In the genomic region with DNA sequence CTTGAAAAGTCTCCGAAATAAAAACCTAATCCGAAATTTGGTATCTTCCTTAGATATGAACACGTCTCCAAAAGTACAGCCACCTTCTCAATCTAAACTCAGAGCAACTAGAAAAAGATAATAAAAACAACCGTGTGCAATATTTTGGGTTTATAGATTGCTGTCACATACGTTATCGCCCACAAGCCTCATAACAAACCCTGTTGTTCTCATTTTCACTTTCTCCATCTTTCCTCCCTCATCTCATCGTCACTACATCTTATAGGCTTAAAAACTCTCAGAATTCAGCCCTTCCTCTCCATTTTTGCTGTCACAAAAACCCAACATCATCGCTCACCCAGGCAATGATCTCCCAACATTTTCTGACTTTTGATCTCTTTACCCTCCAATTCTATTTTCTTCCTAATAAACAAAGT, we compare ENCODE assay signal across 7 cellular contexts. TPM values are rescaled to one million over a fixed set of nuclear protein-coding genes. Genes with fewer than 3 reads are reported as not detected.
DNase-seq lines count a peak whose midpoint lies in the region; ATAC-seq and TF ChIP-seq lines count a peak whose summit lies in the region.

No MANE protein-coding gene starts in this region.

- intact Hi-C loops in posterior vena cava (cut with DNase I): no loop called here

- peaks cover 0 to under 1% (median 0%) of the 10 kb centered on the region in 3 donors for H3K9me3 Mint-ChIP-seq in IgD-negative memory B cell

- H3K4me1 Mint-ChIP-seq in IgD-negative memory B cell: peaks cover 25 to 37% (median 32%) of the 10 kb centered on the region in 3 donors

- H3K4me2 ChIP-seq in parathyroid adenoma (ENCODE audit: low read length): peak overlapping the region; percentile 92

- H3K9ac ChIP-seq in parathyroid adenoma: no peak overlapping the region

- H3K27ac Mint-ChIP-seq in IgD-negative memory B cell: peak overlapping the region; percentile 96 to 98 (median 97)

- no peaks in the 10 kb centered on the region for H3K36me3 Mint-ChIP-seq in IgD-negative memory B cell

- DNase-seq in effector memory CD4-positive, alpha-beta T cell: no peak
- DNase-seq in posterior vena cava (ENCODE audit: low spot score) (no peak), amniotic stem cell (lab: John Stamatoyannopoulos, UW) (no peak), HK-2 (ENCODE audit: unreplicated experiment) (no peak)

- H3K4me3 ChIP-seq in effector memory CD4-positive, alpha-beta T cell (ENCODE audit: insufficient read depth, low read depth, low read length, poor library complexity, severe bottlenecking): peak overlapping the region; percentile 83
- H3K4me3 ChIP-seq in parathyroid adenoma (ENCODE audit: low read depth, low read length): peak overlapping the region; percentile 71

- peaks cover 2% of the 10 kb centered on the region for H3K27me3 ChIP-seq in effector memory CD4-positive, alpha-beta T cell (replicated peaks; ENCODE audit: control insufficient read depth, insufficient read depth, low read length, poor library complexity, severe bottlenecking)
- no peaks in the 10 kb centered on the region for H3K27me3 ChIP-seq in parathyroid adenoma (ENCODE audit: control insufficient read depth, insufficient read depth, low read length)

- peak overlapping the region; percentile 93 to 99 (median 98) for H3K4me3 Mint-ChIP-seq in IgD-negative memory B cell

- H2AFZ ChIP-seq in parathyroid adenoma: peak overlapping the region; percentile 94

- no peak for TF ChIP-seq CTCF in parathyroid adenoma (IDR thresholded peaks at IDR 0.05)

- H3K4me1 ChIP-seq in effector memory CD4-positive, alpha-beta T cell (ENCODE audit: control insufficient read depth, insufficient read depth, low read length, poor library complexity, severe bottlenecking): peaks cover 16% of the 10 kb centered on the region
- no peaks in the 10 kb centered on the region for H3K4me1 ChIP-seq in parathyroid adenoma

- ATAC-seq in GM19395 (IDR thresholded peaks at IDR 0.05; ENCODE audit: unreplicated experiment): peak; percentile 25

- H3K27me3 Mint-ChIP-seq in IgD-negative memory B cell: peaks cover 7% of the 10 kb centered on the region

- H3K9me3 ChIP-seq in effector memory CD4-positive, alpha-beta T cell (ENCODE audit: control insufficient read depth, low read length): no peaks in the 10 kb centered on the region
- H3K9me3 ChIP-seq in parathyroid adenoma (ENCODE audit: control insufficient read depth, low read length): no peaks in the 10 kb centered on the region

- H3K79me2 ChIP-seq in parathyroid adenoma: no peaks in the 10 kb centered on the region

- peak overlapping the region; percentile 73 for H3K27ac ChIP-seq in effector memory CD4-positive, alpha-beta T cell (ENCODE audit: insufficient read depth, low read length, poor library complexity, severe bottlenecking)
- peak overlapping the region; percentile 57 for H3K27ac ChIP-seq in parathyroid adenoma

- H3K36me3 ChIP-seq in effector memory CD4-positive, alpha-beta T cell (ENCODE audit: control insufficient read depth, insufficient read depth, low read length): no peaks in the 10 kb centered on the region
- H3K36me3 ChIP-seq in parathyroid adenoma (ENCODE audit: control insufficient read depth, insufficient read depth, low read length): no peaks in the 10 kb centered on the region

RNA-seq across cellular contexts. Expression of gene SCFD2, which starts 0.4 kb away (rescaled TPM):
- 17.2 TPM for polyA plus RNA-seq in IgD-negative memory B cell
- total RNA-seq in posterior vena cava: 10 to 100 TPM; 17.5 to 18.6 TPM

RNA-seq across cellular contexts. Expression of gene FIP1L1, which starts 11.1 kb away (rescaled TPM):
- 63.4 TPM for polyA plus RNA-seq in IgD-negative memory B cell
- total RNA-seq in posterior vena cava: 10 to 100 TPM; 38.2 to 38.9 TPM
